ENCODE assay signal across 8 cellular contexts in genomic region chr12:132144115-132145071, GRCh38. TPM values are rescaled to one million over a fixed set of nuclear protein-coding genes. Genes with fewer than 3 reads are reported as not detected.
DNase-seq lines count a peak whose midpoint lies in the region; ATAC-seq and TF ChIP-seq lines count a peak whose summit lies in the region.

TSS of gene DDX51 (minus strand) at chr12:132144319. CDS start at chr12:132144296, 23 bp downstream.
TSS of gene NOC4L (plus strand) at chr12:132144457. CDS start at chr12:132144489, 32 bp downstream.

- intact Hi-C loops in activated T-helper 1 cell treated with anti-CD3 and anti-CD28 coated beads, Interleukin-12 subunit alpha, Interleukin-12 subunit beta, Interleukin-2, Interleukin-4 antibody, amounts not matched to agents 30 ng/mL and 10 ng/mL and 1 ng/mL, durations not matched to agents 14 hours and 24 hours and 36 hours (cut with micrococcal nuclease) = loop anchor here (1.0 to 10.0 kb wide), 6 partner anchors 41 to 742 kb away; partner anchors contain the start of genes CHFR, FBRSL1, POLE and PXMP2

- peak; percentile 65 for ATAC-seq in GM21825 (IDR thresholded peaks at IDR 0.05; ENCODE audit: unreplicated experiment)
- peak; percentile 91 to 92 for ATAC-seq in naive thymus-derived CD8-positive, alpha-beta T cell
- ATAC-seq in stimulated activated naive B cell treated with anti-CD40 and anti-IgM and Interleukin-4, amounts not matched to agents 10 μg/mL and 1 μg/mL and 100 μg/mL, for 72 hours (replicated peaks) = peak; percentile 95 to 96

- peaks cover 12% of the 10 kb centered on the region for H3K4me1 Mint-ChIP-seq in activated T-helper 1 cell treated with anti-CD3 and anti-CD28 coated beads, Interleukin-12 subunit alpha, Interleukin-12 subunit beta, Interleukin-2, Interleukin-4 antibody, amounts not matched to agents 30 ng/mL and 10 ng/mL and 1 ng/mL, durations not matched to agents 14 hours and 24 hours and 36 hours (ENCODE audit: low read depth)
- H3K4me1 Mint-ChIP-seq in naive thymus-derived CD8-positive, alpha-beta T cell = peaks cover 14 to 39% (median 30%) of the 10 kb centered on the region in 4 donors
- H3K4me1 Mint-ChIP-seq in stimulated activated naive B cell treated with anti-CD40 and anti-IgM and Interleukin-4, amounts not matched to agents 10 μg/mL and 1 μg/mL and 100 μg/mL, for 72 hours = peaks cover 28 to 42% of the 10 kb centered on the region in 2 donors

- H3K27me3 Mint-ChIP-seq in activated T-helper 1 cell treated with anti-CD3 and anti-CD28 coated beads, Interleukin-12 subunit alpha, Interleukin-12 subunit beta, Interleukin-2, Interleukin-4 antibody, amounts not matched to agents 30 ng/mL and 10 ng/mL and 1 ng/mL, durations not matched to agents 14 hours and 24 hours and 36 hours (ENCODE audit: insufficient read depth) = peaks cover 2% of the 10 kb centered on the region
- peaks cover 0 to 2% (median 0%) of the 10 kb centered on the region in 5 donors for H3K27me3 Mint-ChIP-seq in naive thymus-derived CD8-positive, alpha-beta T cell
- peaks cover 0 to 5% of the 10 kb centered on the region in 2 donors for H3K27me3 Mint-ChIP-seq in stimulated activated naive B cell treated with anti-CD40 and anti-IgM and Interleukin-4, amounts not matched to agents 10 μg/mL and 1 μg/mL and 100 μg/mL, for 72 hours

- peak; percentile 93 for DNase-seq in Daoy (ENCODE audit: low read depth)
- DNase-seq in Karpas-422 = peak; percentile 98
- DNase-seq in RPMI7951 (ENCODE audit: low read depth) = peak; percentile 91
- DNase-seq in activated T-helper 1 cell treated with anti-CD3 and anti-CD28 coated beads, Interleukin-12 subunit alpha, Interleukin-12 subunit beta, Interleukin-2, Interleukin-4 antibody, amounts not matched to agents 30 ng/mL and 10 ng/mL and 1 ng/mL, durations not matched to agents 14 hours and 24 hours and 36 hours (ENCODE audit: low spot score) = peak; percentile 96
- DNase-seq in fibroblast of mammary gland (ENCODE audit: low read depth) = peak; percentile 92
- peak; percentile 93 to 98 (median 96) for DNase-seq in naive thymus-derived CD8-positive, alpha-beta T cell
- DNase-seq in stimulated activated naive B cell treated with anti-CD40 and anti-IgM and Interleukin-4, amounts not matched to agents 10 μg/mL and 1 μg/mL and 100 μg/mL, for 72 hours = peak; percentile 93

- TF ChIP-seq CTCF in fibroblast of mammary gland (conservative IDR thresholded peaks at IDR 0.05; ENCODE audit: control insufficient read depth, insufficient read depth, low read depth, low read length) = no peak

- H3K27me3 ChIP-seq in Karpas-422 (ENCODE audit: low read length) = no peaks in the 10 kb centered on the region

- POLR2A ChIA-PET in naive thymus-derived CD8-positive, alpha-beta T cell (lab: Charles Lee) = interaction anchor here (0.6 to 1.7 kb wide), 3 partner anchors 14 to 162 kb away, joined by 3 to 6 read pairs (median 4); no protein-coding TSS in a partner anchor

- H2AFZ ChIP-seq in Karpas-422 (ENCODE audit: low read length) = no peak within 1 kb of the TSS

- peaks cover 30% of the 10 kb centered on the region for H4K20me1 ChIP-seq in Karpas-422 (ENCODE audit: insufficient read depth, low read depth, low read length)

- peak within 1 kb of the TSS; percentile 84 for H3K4me3 ChIP-seq in Karpas-422 (ENCODE audit: low read length)
- H3K4me3 ChIP-seq in fibroblast of mammary gland (ENCODE audit: control insufficient read depth, low read depth, low read length) = peak within 1 kb of the TSS; percentile 72

- H3K36me3 Mint-ChIP-seq in activated T-helper 1 cell treated with anti-CD3 and anti-CD28 coated beads, Interleukin-12 subunit alpha, Interleukin-12 subunit beta, Interleukin-2, Interleukin-4 antibody, amounts not matched to agents 30 ng/mL and 10 ng/mL and 1 ng/mL, durations not matched to agents 14 hours and 24 hours and 36 hours (ENCODE audit: low read depth) = peaks cover 25% of the 10 kb centered on the region
- peaks cover 0 to 21% (median 5%) of the 10 kb centered on the region in 3 donors for H3K36me3 Mint-ChIP-seq in naive thymus-derived CD8-positive, alpha-beta T cell
- H3K36me3 Mint-ChIP-seq in stimulated activated naive B cell treated with anti-CD40 and anti-IgM and Interleukin-4, amounts not matched to agents 10 μg/mL and 1 μg/mL and 100 μg/mL, for 72 hours = peaks cover 24 to 29% of the 10 kb centered on the region in 2 donors

- H3K4me1 ChIP-seq in Karpas-422 (ENCODE audit: low read length) = peaks cover 20% of the 10 kb centered on the region

- H3K4me2 ChIP-seq in Karpas-422 (ENCODE audit: low read depth, low read length, poor library complexity, severe bottlenecking) = peak within 1 kb of the TSS; percentile 93

- peak within 1 kb of the TSS; percentile 90 for H3K4me3 Mint-ChIP-seq in activated T-helper 1 cell treated with anti-CD3 and anti-CD28 coated beads, Interleukin-12 subunit alpha, Interleukin-12 subunit beta, Interleukin-2, Interleukin-4 antibody, amounts not matched to agents 30 ng/mL and 10 ng/mL and 1 ng/mL, durations not matched to agents 14 hours and 24 hours and 36 hours
- peak within 1 kb of the TSS; percentile 85 to 98 (median 92) for H3K4me3 Mint-ChIP-seq in naive thymus-derived CD8-positive, alpha-beta T cell
- H3K4me3 Mint-ChIP-seq in stimulated activated naive B cell treated with anti-CD40 and anti-IgM and Interleukin-4, amounts not matched to agents 10 μg/mL and 1 μg/mL and 100 μg/mL, for 72 hours = peak within 1 kb of the TSS; percentile 89 to 96

- H3K27ac ChIP-seq in Karpas-422 (ENCODE audit: low read length) = peak within 1 kb of the TSS; percentile 11; the same call in 1 of the 2 replicates

- no peaks in the 10 kb centered on the region for H3K9me3 ChIP-seq in Karpas-422 (ENCODE audit: low read length)

- peaks cover 17% of the 10 kb centered on the region; the same call in 1 of the 2 replicates for H3K36me3 ChIP-seq in Karpas-422 (ENCODE audit: insufficient read depth, low read length)

- no peaks in the 10 kb centered on the region for H3K9me2 ChIP-seq in Karpas-422 (replicated peaks; ENCODE audit: insufficient read depth, low read length)

- H3K9me3 Mint-ChIP-seq in activated T-helper 1 cell treated with anti-CD3 and anti-CD28 coated beads, Interleukin-12 subunit alpha, Interleukin-12 subunit beta, Interleukin-2, Interleukin-4 antibody, amounts not matched to agents 30 ng/mL and 10 ng/mL and 1 ng/mL, durations not matched to agents 14 hours and 24 hours and 36 hours = no peaks in the 10 kb centered on the region
- peaks cover 0 to 2% (median 0%) of the 10 kb centered on the region in 9 donors for H3K9me3 Mint-ChIP-seq in naive thymus-derived CD8-positive, alpha-beta T cell
- no peaks in the 10 kb centered on the region for H3K9me3 Mint-ChIP-seq in stimulated activated naive B cell treated with anti-CD40 and anti-IgM and Interleukin-4, amounts not matched to agents 10 μg/mL and 1 μg/mL and 100 μg/mL, for 72 hours

- peaks cover 65% of the 10 kb centered on the region for H3K79me2 ChIP-seq in Karpas-422 (ENCODE audit: low read length)

- peak within 1 kb of the TSS; percentile 92 for H3K9ac ChIP-seq in Karpas-422 (ENCODE audit: low read length)

- H3K27ac Mint-ChIP-seq in activated T-helper 1 cell treated with anti-CD3 and anti-CD28 coated beads, Interleukin-12 subunit alpha, Interleukin-12 subunit beta, Interleukin-2, Interleukin-4 antibody, amounts not matched to agents 30 ng/mL and 10 ng/mL and 1 ng/mL, durations not matched to agents 14 hours and 24 hours and 36 hours = peak within 1 kb of the TSS; percentile 95
- H3K27ac Mint-ChIP-seq in naive thymus-derived CD8-positive, alpha-beta T cell = peak within 1 kb of the TSS; percentile 91 to 99 (median 96)
- H3K27ac Mint-ChIP-seq in stimulated activated naive B cell treated with anti-CD40 and anti-IgM and Interleukin-4, amounts not matched to agents 10 μg/mL and 1 μg/mL and 100 μg/mL, for 72 hours = peak within 1 kb of the TSS; percentile 99

RNA-seq across cellular contexts. Expression of gene DDX51, which starts in this region (rescaled TPM):
- 4.1 and 5.2 TPM in 2 replicates for total RNA-seq in Daoy (2014; rRNA removed; shearing (Covaris generic))
- total RNA-seq in Karpas-422 (2014; rRNA removed; shearing (Covaris generic); ENCODE audit: low replicate concordance) = 6.4 and 14.9 TPM in 2 replicates
- 3.0 and 4.5 TPM in 2 replicates for total RNA-seq in RPMI7951 (2014; rRNA removed; shearing (Covaris generic))
- total RNA-seq in activated T-helper 1 cell treated with anti-CD3 and anti-CD28 coated beads, Interleukin-12 subunit alpha, Interleukin-12 subunit beta, Interleukin-2, Interleukin-4 antibody, amounts not matched to agents 30 ng/mL and 10 ng/mL and 1 ng/mL, durations not matched to agents 14 hours and 24 hours and 36 hours = 48.8 and 55.0 TPM in 2 replicates
- 10 to 100 TPM; 55.7 to 57.9 TPM for total RNA-seq in naive thymus-derived CD8-positive, alpha-beta T cell
- 10 to 100 TPM in 1 of 3 donors, 1 to 10 TPM in 2; 7.4 to 20.9 (median 7.8) TPM for polyA plus RNA-seq in naive thymus-derived CD8-positive, alpha-beta T cell

RNA-seq across cellular contexts. Expression of gene NOC4L, which starts in this region (rescaled TPM):
- total RNA-seq in Daoy (2014; rRNA removed; shearing (Covaris generic)) = 13.7 and 14.2 TPM in 2 replicates
- total RNA-seq in Karpas-422 (2014; rRNA removed; shearing (Covaris generic); ENCODE audit: low replicate concordance) = 10.4 and 20.5 TPM in 2 replicates
- total RNA-seq in RPMI7951 (2014; rRNA removed; shearing (Covaris generic)) = 9.3 and 14.8 TPM in 2 replicates
- total RNA-seq in activated T-helper 1 cell treated with anti-CD3 and anti-CD28 coated beads, Interleukin-12 subunit alpha, Interleukin-12 subunit beta, Interleukin-2, Interleukin-4 antibody, amounts not matched to agents 30 ng/mL and 10 ng/mL and 1 ng/mL, durations not matched to agents 14 hours and 24 hours and 36 hours = 49.5 and 51.3 TPM in 2 replicates
- total RNA-seq in naive thymus-derived CD8-positive, alpha-beta T cell = 10 to 100 TPM; 21.8 to 23.5 TPM
- polyA plus RNA-seq in naive thymus-derived CD8-positive, alpha-beta T cell = 10 to 100 TPM; 20.0 to 31.2 (median 23.7) TPM

Comparison
In these comparisons a context has a peak if more than half of its experiments do, and no peak if none do; other contexts are left out.
1. Peak in every context shown above with its lines: DNase-seq, ATAC-seq, H3K4me3 ChIP-seq and H3K27ac ChIP-seq.